In the genomic region with DNA sequence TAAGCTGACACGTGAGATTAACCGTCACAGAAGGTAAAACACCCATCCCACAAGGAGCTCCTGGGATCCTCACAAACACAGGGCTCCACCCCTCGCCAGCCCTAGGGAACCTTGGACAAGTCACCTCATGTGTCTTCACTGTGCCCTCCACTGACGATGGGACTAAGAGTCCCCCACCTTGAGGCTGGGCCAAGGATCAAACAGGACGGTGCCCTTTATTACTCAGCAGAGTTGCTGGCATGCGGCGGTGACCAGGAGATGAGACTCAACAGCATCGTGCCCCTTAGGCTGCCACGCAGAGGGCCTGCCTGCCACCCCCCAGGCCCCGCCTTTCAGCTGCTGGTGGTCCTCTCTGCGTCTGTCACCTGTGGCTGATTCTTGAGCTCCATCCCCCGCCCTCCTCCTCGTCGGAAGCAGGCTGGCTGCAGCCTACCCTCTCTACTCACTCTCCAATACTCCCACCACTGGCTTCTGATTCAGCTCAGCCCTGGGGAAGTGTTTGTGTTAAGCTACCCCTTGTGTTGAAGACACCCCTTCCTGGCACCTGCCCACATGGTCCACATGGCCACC, we compare ENCODE assay signal across 21 cellular contexts.
DNase-seq lines count a peak whose midpoint lies in the region; ATAC-seq and TF ChIP-seq lines count a peak whose summit lies in the region.
"Had no signal": no experiment of that assay in that cellular context is flagged by ENCODE, and none has a peak within 500 bp of the region (broad histone marks: within the 10 kb centered on the region; RNA-seq: fewer than 3 reads in every experiment).

No MANE protein-coding gene starts in this region.

- no peaks in the 10 kb centered on the region for H3K27me3 ChIP-seq in testis

- intact Hi-C loops in testis (cut with DNase I; ENCODE audit: low total_unique reads), result no loop called here

- no peak for TF ChIP-seq POLR2A in testis (IDR thresholded peaks at IDR 0.05)

- H3K4me3 ChIP-seq in coronary artery (no peak overlapping the region), testis (no peak overlapping the region)
- H3K4me3 ChIP-seq: A549, GM23338 had no signal

- H3K27ac ChIP-seq in coronary artery, result no peak overlapping the region
- no peak overlapping the region for H3K27ac ChIP-seq in testis
- H3K27ac ChIP-seq: A549 had no signal

- peak; percentile 57 for DNase-seq in activated effector memory CD4-positive, alpha-beta T cell treated with anti-CD3 and anti-CD28 coated beads, Interleukin-2, amount 50 U/mL, for 16 hours
- DNase-seq in activated effector memory CD4-positive, alpha-beta T cell treated with Interleukin-2 at 50 U/mL for 16 hours, result no peak
- DNase-seq in coronary artery (ENCODE audit: low spot score), result peak; percentile 52
- peak; percentile 83 for DNase-seq in mesenteric fat pad (ENCODE audit: low spot score)
- DNase-seq in testis, result peak; percentile 11
- no peak for DNase-seq in NCI-H146 (lab: John Stamatoyannopoulos, UW)
- no peak for DNase-seq in SW 1271 (lab: John Stamatoyannopoulos, UW)
- DNase-seq: DMS53, Karpas-422, MV-4-11, NCI-H1105 treated with DMSO at 0.1 percent for 48 hours, NCI-H1694, NCI-H2081 treated with DMSO at 0.1 percent for 48 hours, NCI-H446 treated with DMSO at 0.1 percent for 48 hours, NCI-H526 treated with DMSO at 0.1 percent for 48 hours, OCI-M1, Right ventricle myocardium superior had no signal

- no peak for ATAC-seq in HG03457 (IDR thresholded peaks at IDR 0.05; ENCODE audit: unreplicated experiment)
- ATAC-seq: A549, GM23338, HCT116 had no signal

- H3K36me3 ChIP-seq in testis (ENCODE audit: low read depth, missing control alignments), result no peaks in the 10 kb centered on the region

- no peaks in the 10 kb centered on the region for H3K9me3 ChIP-seq in testis
- H3K9me3 ChIP-seq: A549 had no signal

- no peak for TF ChIP-seq CTCF in coronary artery (IDR thresholded peaks at IDR 0.05)
- TF ChIP-seq CTCF in testis (IDR thresholded peaks at IDR 0.05), result no peak

- no peaks in the 10 kb centered on the region for H3K4me1 ChIP-seq in testis
- H3K4me1 ChIP-seq: A549 had no signal

- WGBS in testis, 2 donors, result 76 to 78% methylated on average over 9 to 14 of the region's 14 CpGs

Comparison
In these comparisons a context has a peak if more than half of its experiments do, and no peak if none do; other contexts are left out.
1. DNase-seq: peak in activated effector memory CD4-positive, alpha-beta T cell treated with anti-CD3 and anti-CD28 coated beads, Interleukin-2, amount 50 U/mL, for 16 hours (single experiment), coronary artery (single experiment), mesenteric fat pad (single experiment) and testis (single experiment); none in activated effector memory CD4-positive, alpha-beta T cell treated with Interleukin-2 at 50 U/mL for 16 hours (single experiment), NCI-H146 (single experiment) and SW 1271 (0 of 2).